ENCODE assay signal across 1 cellular context in the genomic region with DNA sequence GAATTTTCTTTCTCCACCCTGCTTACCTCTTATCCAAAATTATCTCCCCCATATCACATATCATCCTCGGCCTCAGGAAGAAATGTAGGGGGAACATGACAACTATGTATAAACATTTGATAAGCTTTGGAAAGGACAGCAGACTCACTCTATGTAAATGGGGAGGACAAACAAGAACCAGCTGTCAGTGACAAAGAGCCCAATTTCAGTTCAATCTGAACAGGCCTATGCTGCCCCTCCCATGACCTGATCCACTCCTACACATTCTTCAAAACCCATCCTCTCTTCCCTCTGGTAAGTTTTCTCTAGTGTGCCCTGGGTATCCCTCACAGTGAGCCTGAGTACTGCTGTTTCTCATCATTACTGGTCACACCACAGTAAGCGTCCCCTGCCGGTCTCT.
TF ChIP-seq lines count a peak whose summit lies in the region.

No MANE protein-coding gene starts in this region.

TF ChIP-seq in IMR-90, 13 proteins besides CTCF, POLR2A, EP300 and RAD21:
- TF ChIP-seq CHD1 (IDR thresholded peaks at IDR 0.05; ENCODE audit: low read depth, low read length) (no peak), SMC3 (IDR thresholded peaks at IDR 0.05; ENCODE audit: low read depth, low read length) (no peak), NFE2L2 (IDR thresholded peaks at IDR 0.05; ENCODE audit: low read depth, low read length) (no peak), CEBPB (IDR thresholded peaks at IDR 0.05; ENCODE audit: low read depth, low read length) (no peak), RFX5 (IDR thresholded peaks at IDR 0.05; ENCODE audit: low read depth, low read length) (no peak), MXI1 (IDR thresholded peaks at IDR 0.05; ENCODE audit: borderline replicate concordance, low read depth, low read length) (no peak), FOS (IDR thresholded peaks at IDR 0.05; ENCODE audit: low read depth, low read length) (no peak), MAZ (IDR thresholded peaks at IDR 0.05; ENCODE audit: borderline replicate concordance, low read depth, low read length) (no peak), MAFK (IDR thresholded peaks at IDR 0.05; ENCODE audit: low read depth, low read length) (no peak)
- TF ChIP-seq, protein P1, sequence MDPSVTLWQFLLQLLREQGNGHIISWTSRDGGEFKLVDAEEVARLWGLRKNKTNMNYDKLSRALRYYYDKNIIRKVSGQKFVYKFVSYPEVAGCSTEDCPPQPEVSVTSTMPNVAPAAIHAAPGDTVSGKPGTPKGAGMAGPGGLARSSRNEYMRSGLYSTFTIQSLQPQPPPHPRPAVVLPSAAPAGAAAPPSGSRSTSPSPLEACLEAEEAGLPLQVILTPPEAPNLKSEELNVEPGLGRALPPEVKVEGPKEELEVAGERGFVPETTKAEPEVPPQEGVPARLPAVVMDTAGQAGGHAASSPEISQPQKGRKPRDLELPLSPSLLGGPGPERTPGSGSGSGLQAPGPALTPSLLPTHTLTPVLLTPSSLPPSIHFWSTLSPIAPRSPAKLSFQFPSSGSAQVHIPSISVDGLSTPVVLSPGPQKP (IDR thresholded peaks at IDR 0.05; ENCODE audit: borderline replicate concordance, low read depth, low read length) = no peak
